In the genomic region with DNA sequence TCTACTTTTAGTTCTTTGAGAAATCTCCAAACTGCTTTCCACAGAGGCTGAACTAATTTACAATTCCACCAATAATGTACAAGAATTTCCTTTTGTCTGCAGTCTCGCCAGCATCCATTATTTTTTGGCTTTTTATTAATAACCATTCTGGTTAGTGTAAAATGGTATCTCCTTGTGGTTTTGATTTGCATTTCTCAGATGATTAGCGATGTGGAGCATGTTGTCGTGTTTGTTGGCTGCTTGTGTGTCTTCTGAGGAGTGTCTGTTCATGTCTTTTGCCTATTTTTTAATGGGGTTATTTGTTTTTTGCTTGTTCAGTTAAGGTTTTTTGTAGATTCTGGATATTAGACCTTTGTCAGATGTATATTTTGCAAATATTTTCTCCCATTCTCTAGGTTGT, we compare ENCODE assay signal across 27 cellular contexts.
DNase-seq lines count a peak whose midpoint lies in the region; ATAC-seq and TF ChIP-seq lines count a peak whose summit lies in the region.
"Had no signal": no experiment of that assay in that cellular context is flagged by ENCODE, and none has a peak within 500 bp of the region (broad histone marks: within the 10 kb centered on the region; RNA-seq: fewer than 3 reads in every experiment).

No MANE protein-coding gene starts in this region.

- no peaks in the 10 kb centered on the region for H3K9me3 ChIP-seq in Karpas-422 (ENCODE audit: low read length)
- H3K9me3 ChIP-seq: Caco-2, SK-N-SH had no signal

- ATAC-seq in GM18873 (IDR thresholded peaks at IDR 0.05; ENCODE audit: low FRiP score, unreplicated experiment) (no peak), GM19328 (IDR thresholded peaks at IDR 0.05; ENCODE audit: unreplicated experiment) (no peak), HG03045 (IDR thresholded peaks at IDR 0.05; ENCODE audit: unreplicated experiment) (no peak)
- ATAC-seq in activated naive CD8-positive, alpha-beta T cell treated with anti-CD3 and anti-CD28 coated beads, Interleukin-2, amount 50 U/mL, for 24 hours, result no peak
- ATAC-seq: HepG2, Panc1, T-cell had no signal

- H3K9ac ChIP-seq in Karpas-422 (ENCODE audit: low read length), result no peak overlapping the region
- H3K9ac ChIP-seq: SK-N-SH had no signal

- no peaks in the 10 kb centered on the region for H3K4me1 Mint-ChIP-seq in activated naive CD8-positive, alpha-beta T cell treated with anti-CD3 and anti-CD28 coated beads, Interleukin-2, amount 50 U/mL, for 24 hours
- H3K4me1 Mint-ChIP-seq: CD4-positive, alpha-beta memory T cell; T-cell had no signal

- H3K9me2 ChIP-seq in Karpas-422 (replicated peaks; ENCODE audit: insufficient read depth, low read length), result no peaks in the 10 kb centered on the region
- H3K9me2 ChIP-seq: SK-N-SH had no signal

- DNase-seq in GM12865 (ENCODE audit: low read depth) (peak; percentile 42), Karpas-422 (no peak), amniotic epithelial cell (ENCODE audit: low read depth) (peak; percentile 33)
- DNase-seq in activated naive CD8-positive, alpha-beta T cell treated with anti-CD3 and anti-CD28 coated beads, Interleukin-2, amount 50 U/mL, for 24 hours, result no peak
- DNase-seq: Caco-2; CD4-positive, alpha-beta memory T cell; DND-41; H7; HFFc6; KBM-7; NCI-H1105; NCI-H146; NCI-H2029 treated with DMSO at 0.1 percent for 48 hours; NCI-H2171; NCI-H345; NCI-H524; NCI-H774; NK-92 treated with Interleukin-12 subunit alpha and Interleukin-12 subunit beta, amount 100 ng/mL, for 24 hours; SIG-M5; SK-N-SH; T-cell had no signal

- peak overlapping the region; percentile 1 for H3K4me2 ChIP-seq in Karpas-422 (ENCODE audit: low read depth, low read length, poor library complexity, severe bottlenecking)
- H3K4me2 ChIP-seq: SK-N-SH had no signal

- no peaks in the 10 kb centered on the region for H3K36me3 Mint-ChIP-seq in activated naive CD8-positive, alpha-beta T cell treated with anti-CD3 and anti-CD28 coated beads, Interleukin-2, amount 50 U/mL, for 24 hours (ENCODE audit: low read depth)

- peaks cover 98% of the 10 kb centered on the region for H3K79me2 ChIP-seq in Karpas-422 (ENCODE audit: low read length)

- 0 out of 2 replicates have a peak, but pooled peaks cover 2% of the 10 kb centered on the region for H3K36me3 ChIP-seq in Karpas-422 (ENCODE audit: insufficient read depth, low read length)

- no peak overlapping the region for H3K4me3 ChIP-seq in GM12865 (ENCODE audit: low read depth, low read length)
- no peak overlapping the region for H3K4me3 ChIP-seq in Karpas-422 (ENCODE audit: low read length)

- H4K20me1 ChIP-seq in Karpas-422 (ENCODE audit: insufficient read depth, low read depth, low read length), result no peaks in the 10 kb centered on the region

- H3K27ac Mint-ChIP-seq in activated naive CD8-positive, alpha-beta T cell treated with anti-CD3 and anti-CD28 coated beads, Interleukin-2, amount 50 U/mL, for 24 hours, result no peak overlapping the region
- H3K27ac Mint-ChIP-seq: CD4-positive, alpha-beta memory T cell; HFFc6; T-cell had no signal

- H3K27ac ChIP-seq in Karpas-422 (ENCODE audit: low read length), result peak overlapping the region; percentile 16; the same call in 1 of the 2 replicates
- H3K27ac ChIP-seq: HL-60 had no signal

- H3K9me3 Mint-ChIP-seq in activated naive CD8-positive, alpha-beta T cell treated with anti-CD3 and anti-CD28 coated beads, Interleukin-2, amount 50 U/mL, for 24 hours, result no peaks in the 10 kb centered on the region
- H3K9me3 Mint-ChIP-seq: HFFc6, T-cell had no signal

- H3K4me1 ChIP-seq in Karpas-422 (ENCODE audit: low read length), result peaks cover 19% of the 10 kb centered on the region
- H3K4me1 ChIP-seq: Caco-2 had no signal

- H3K27me3 Mint-ChIP-seq in activated naive CD8-positive, alpha-beta T cell treated with anti-CD3 and anti-CD28 coated beads, Interleukin-2, amount 50 U/mL, for 24 hours, result no peaks in the 10 kb centered on the region
- H3K27me3 Mint-ChIP-seq: CD4-positive, alpha-beta memory T cell; T-cell had no signal

- no peaks in the 10 kb centered on the region for H3K27me3 ChIP-seq in Karpas-422 (ENCODE audit: low read length)

- H3K4me3 Mint-ChIP-seq in activated naive CD8-positive, alpha-beta T cell treated with anti-CD3 and anti-CD28 coated beads, Interleukin-2, amount 50 U/mL, for 24 hours, result no peak overlapping the region
- H3K4me3 Mint-ChIP-seq: CD4-positive, alpha-beta memory T cell; HFFc6; T-cell had no signal

- no peak for TF ChIP-seq CTCF in GM12865 (IDR thresholded peaks at IDR 0.05; ENCODE audit: insufficient read depth, low read depth, low read length, missing control alignments)

- no peak overlapping the region for H2AFZ ChIP-seq in Karpas-422 (ENCODE audit: low read length)

Comparison
In these comparisons a context has a peak if more than half of its experiments do, and no peak if none do; other contexts are left out.
1. DNase-seq: peak in GM12865 (single experiment) and amniotic epithelial cell (single experiment); none in Karpas-422 (single experiment) and activated naive CD8-positive, alpha-beta T cell treated with anti-CD3 and anti-CD28 coated beads, Interleukin-2, amount 50 U/mL, for 24 hours (single experiment).